ENCODE assay signal across 30 cellular contexts in the genomic region with DNA sequence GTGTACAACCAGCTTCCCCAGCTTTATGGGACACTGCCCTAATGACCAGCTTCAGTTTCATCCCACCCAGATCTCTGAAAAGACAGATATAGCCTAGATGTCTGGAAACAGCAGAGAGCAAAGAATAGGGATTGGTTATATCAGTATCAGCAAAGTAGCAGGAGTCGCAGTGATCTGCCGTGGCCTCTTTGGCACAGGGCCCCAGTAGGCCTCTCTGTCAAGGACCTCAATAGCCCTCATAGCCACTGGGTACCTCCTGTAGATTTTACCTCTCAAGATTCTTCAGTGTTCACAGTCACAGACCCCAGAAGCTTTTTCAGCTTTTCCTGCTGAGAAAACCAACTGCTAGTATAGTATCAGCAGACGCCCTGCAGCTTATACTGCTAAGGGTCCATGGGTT.
"Had no signal": no experiment of that assay in that cellular context is flagged by ENCODE, and none has a peak within 500 bp of the region (broad histone marks: within the 10 kb centered on the region; RNA-seq: fewer than 3 reads in every experiment).

No MANE protein-coding gene starts in this region.

- H3K9me2 ChIP-seq: SK-N-SH had no signal

- H3K4me2 ChIP-seq: SK-N-SH had no signal

- H3K9me3 ChIP-seq: MG63, Peyer's patch, SJSA1 had no signal

- H3K9ac ChIP-seq: SK-N-SH had no signal

- DNase-seq: Kasumi-1, KG1, MG63, NCI-H1048, NCI-H1092 treated with DMSO at 0.1 percent for 48 hours, NCI-H1436, NCI-H146, NCI-H1694, NCI-H187, NCI-H1930, NCI-H2029 treated with DMSO at 0.1 percent for 48 hours, NCI-H2081 treated with DMSO at 0.1 percent for 48 hours, NCI-H2107, NCI-H2171, NCI-H226, NCI-H446 treated with DMSO at 0.1 percent for 48 hours, NCI-H510A, NCI-H524, NCI-H526, NCI-H69, NCI-H748 treated with DMSO at 0.1 percent for 48 hours, NCI-H82, PC-3, Peyer's patch, Right ventricle myocardium superior, RPMI8226, SHP77 treated with DMSO at 0.1 percent for 48 hours, SK-N-SH, SW 1271 had no signal

- H3K36me3 ChIP-seq: MG63, SJSA1 had no signal

- H3K4me3 ChIP-seq: MG63, Peyer's patch, SJSA1 had no signal

- ATAC-seq: PC-3 had no signal

- H3K4me1 ChIP-seq: Peyer's patch, SJSA1 had no signal

- H3K27me3 ChIP-seq: MG63, Peyer's patch, SJSA1 had no signal

- H3K27ac ChIP-seq: Peyer's patch, SJSA1 had no signal
